In the genomic region with DNA sequence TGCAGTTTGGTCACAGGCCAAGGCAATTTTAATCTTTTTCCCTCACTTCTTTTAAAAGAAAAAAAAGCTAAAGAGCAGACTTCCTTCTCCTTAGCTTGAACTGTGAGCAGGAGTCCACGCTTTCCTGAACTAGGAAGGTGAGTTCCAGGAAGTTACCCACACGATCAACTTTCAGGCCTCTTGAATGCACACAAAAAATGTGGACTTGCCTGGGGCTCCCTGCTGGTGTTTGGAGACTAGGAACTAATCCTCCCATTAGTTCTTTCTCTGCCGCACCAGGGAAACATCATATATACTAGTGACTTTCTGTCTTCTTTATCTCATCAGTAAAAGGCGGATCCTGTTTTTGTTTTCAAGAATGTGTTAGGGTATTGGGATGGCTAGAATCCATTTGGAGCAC, we compare ENCODE assay signal across 28 cellular contexts.
DNase-seq lines count a peak whose midpoint lies in the region; ATAC-seq, FAIRE-seq and TF ChIP-seq lines count a peak whose summit lies in the region.
"Had no signal": no experiment of that assay in that cellular context is flagged by ENCODE, and none has a peak within 500 bp of the region (broad histone marks: within the 10 kb centered on the region; RNA-seq: fewer than 3 reads in every experiment).

No MANE protein-coding gene starts in this region.

- H3K36me3 ChIP-seq in keratinocyte (ENCODE audit: control insufficient read depth in 2 of 2, extremely low read depth in 1 of 2, insufficient read depth in 2 of 2, low read length in 2 of 2) (no peaks in the 10 kb centered on the region), prostate gland (no peaks in the 10 kb centered on the region), spleen (no peaks in the 10 kb centered on the region), mucosa of descending colon (ENCODE audit: low read depth) (no peaks in the 10 kb centered on the region)
- H3K36me3 ChIP-seq: transverse colon had no signal

- FAIRE-seq in keratinocyte (lab: Jason Lieb, UNC): peak; percentile 82
- FAIRE-seq: astrocyte, endothelial cell of umbilical vein had no signal

- peak overlapping the region; percentile 29 for H3K27ac ChIP-seq in keratinocyte (ENCODE audit: control insufficient read depth, insufficient read depth, low read length)
- H3K27ac ChIP-seq in prostate gland: peak overlapping the region; percentile 6 to 26
- no peak overlapping the region for H3K27ac ChIP-seq in spleen
- H3K27ac ChIP-seq: SK-N-MC, transverse colon had no signal

- intact Hi-C loops in prostate gland (cut with DNase I): no loop called here
- intact Hi-C loops in spleen (cut with DNase I; ENCODE audit: low total_unique reads): no loop called here
- intact Hi-C loops in mucosa of descending colon (cut with DNase I, micrococcal nuclease): no loop called here

- TF ChIP-seq RAD21 in Ishikawa (IDR thresholded peaks at IDR 0.05; ENCODE audit: low read depth): no peak

- H3K4me2 ChIP-seq in keratinocyte (ENCODE audit: control insufficient read depth, extremely low read depth, insufficient read depth, low read depth, low read length): peak overlapping the region; percentile 58

- H3K9ac ChIP-seq in keratinocyte (ENCODE audit: control insufficient read depth, extremely low read depth, insufficient read depth, low read length): peak overlapping the region; percentile 34

- H3K27me3 ChIP-seq in keratinocyte (ENCODE audit: control insufficient read depth, extremely low read depth, insufficient read depth, low read length) (no peaks in the 10 kb centered on the region), prostate gland (replicated peaks; ENCODE audit: insufficient read depth) (no peaks in the 10 kb centered on the region), spleen (replicated peaks in 1 of 7) (no peaks in the 10 kb centered on the region)
- H3K27me3 ChIP-seq: transverse colon had no signal

- DNase-seq in ecto neural progenitor cell (ENCODE audit: low spot score) (peak; percentile 57), keratinocyte (ENCODE audit: low read depth, low spot score) (no peak), prostate gland (ENCODE audit: low spot score) (peak; percentile 49), NK-92 (lab: John Stamatoyannopoulos, UW; ENCODE audit: unreplicated experiment) (no peak), spleen (no peak), mucosa of descending colon (no peak)
- DNase-seq: activated CD4-positive, alpha-beta T cell treated with anti-CD3 and anti-CD28 coated beads for 48 hours; activated gamma-delta T cell; activated T-cell treated with anti-CD3 and anti-CD28 coated beads, Interleukin-2, amount 50 U/mL, for 24 hours; C1 segment of cervical spinal cord; Caco-2; central memory CD4-positive, alpha-beta T cell; DMS79; GF-D8; head of caudate nucleus; KG1; naive B cell; NCI-H1436 treated with DMSO at 0.1 percent for 48 hours; NCI-H510A; occipital lobe; retina; stimulated activated CD4-positive, alpha-beta T cell treated with anti-CD3 and anti-CD28 coated beads, Interleukin-2, amount 100 ng/mL, for 24 hours; transverse colon had no signal

- no peak overlapping the region for H3K4me3 ChIP-seq in keratinocyte (ENCODE audit: control insufficient read depth in 2 of 3, extremely low read depth in 1 of 3, insufficient read depth in 2 of 3, low read depth in 1 of 3, low read length in 3 of 3)
- no peak overlapping the region for H3K4me3 ChIP-seq in prostate gland
- no peak overlapping the region for H3K4me3 ChIP-seq in spleen
- H3K4me3 ChIP-seq in mucosa of descending colon: no peak overlapping the region
- H3K4me3 ChIP-seq: SK-N-MC, skin epidermis, transverse colon had no signal

- dilution Hi-C loops in keratinocyte (cut with MboI; ENCODE audit: extremely low pct_ligation_motif_present, low sequenced_read_pairs): no loop called here

- H4K20me1 ChIP-seq in keratinocyte (ENCODE audit: control insufficient read depth, extremely low read depth, insufficient read depth, low read length): no peaks in the 10 kb centered on the region

- H3K79me2 ChIP-seq in keratinocyte (ENCODE audit: control insufficient read depth, insufficient read depth, low read length): peaks cover 2% of the 10 kb centered on the region

- TF ChIP-seq CTCF in keratinocyte (optimal IDR thresholded peaks at IDR 0.05 in 1 of 3, IDR thresholded peaks at IDR 0.05 in 1 of 3, conservative IDR thresholded peaks at IDR 0.05 in 1 of 3; ENCODE audit: extremely low read depth in 1 of 3, insufficient read depth in 2 of 3, low read length in 3 of 3) (no peak), prostate gland (IDR thresholded peaks at IDR 0.05) (no peak), spleen (IDR thresholded peaks at IDR 0.05 in 8 of 11, conservative IDR thresholded peaks at IDR 0.05 in 3 of 11) (no peak), mucosa of descending colon (IDR thresholded peaks at IDR 0.05) (no peak)

- no peak for TF ChIP-seq EP300 in Ishikawa (IDR thresholded peaks at IDR 0.05; ENCODE audit: borderline replicate concordance)

- peak overlapping the region; percentile 64 for H2AFZ ChIP-seq in keratinocyte (ENCODE audit: control insufficient read depth, low read length)

- H3K4me1 ChIP-seq in keratinocyte (ENCODE audit: control insufficient read depth, extremely low read depth, insufficient read depth, low read length): peaks cover 45% of the 10 kb centered on the region
- H3K4me1 ChIP-seq in prostate gland (replicated peaks): peaks cover 4% of the 10 kb centered on the region
- no peaks in the 10 kb centered on the region for H3K4me1 ChIP-seq in spleen
- H3K4me1 ChIP-seq in mucosa of descending colon (ENCODE audit: low read depth): no peaks in the 10 kb centered on the region
- H3K4me1 ChIP-seq: Caco-2 had no signal

- TF ChIP-seq POLR2A in prostate gland (IDR thresholded peaks at IDR 0.05): no peak
- no peak for TF ChIP-seq POLR2A in spleen (IDR thresholded peaks at IDR 0.05)

- no peaks in the 10 kb centered on the region for H3K9me1 ChIP-seq in keratinocyte (ENCODE audit: control insufficient read depth, extremely low read depth, insufficient read depth, low read length)

- no peak for ATAC-seq in mucosa of descending colon

- H3K9me3 ChIP-seq in keratinocyte (ENCODE audit: control insufficient read depth, low read depth, low read length) (no peaks in the 10 kb centered on the region), prostate gland (no peaks in the 10 kb centered on the region), spleen (no peaks in the 10 kb centered on the region), mucosa of descending colon (no peaks in the 10 kb centered on the region)
- H3K9me3 ChIP-seq: Caco-2, transverse colon had no signal

- WGBS in prostate gland: 62% methylated on average over 4 of the region's 4 CpGs
- whole genome bisulfite sequencing in spleen, 5 donors: 68 to 73% (median 71%) methylated on average over 4 of the region's 4 CpGs

TF ChIP-seq in Ishikawa, 13 proteins besides CTCF, POLR2A, EP300 and RAD21:
- no peak for TF ChIP-seq YY1 (IDR thresholded peaks at IDR 0.05; ENCODE audit: low read depth)
- TF ChIP-seq TCF12 (IDR thresholded peaks at IDR 0.05; ENCODE audit: low read depth): 0 out of 2 replicates have a peak, but pooled peaks have one; percentile 23
- peak; percentile 48; the same call in 1 of the 2 replicates for TF ChIP-seq TEAD4 (IDR thresholded peaks at IDR 0.05)

Comparison
In these comparisons a context has a peak if more than half of its experiments do, and no peak if none do; other contexts are left out.
1. DNase-seq: peak in ecto neural progenitor cell (single experiment) and prostate gland (single experiment); none in keratinocyte (single experiment), NK-92 (single experiment), spleen (single experiment) and mucosa of descending colon (0 of 3).
2. H3K27ac ChIP-seq: peak in keratinocyte (single experiment) and prostate gland (2 of 2); none in spleen (0 of 8).